Comparison of ENCODE assay signal across 8 cellular contexts in the genomic region with DNA sequence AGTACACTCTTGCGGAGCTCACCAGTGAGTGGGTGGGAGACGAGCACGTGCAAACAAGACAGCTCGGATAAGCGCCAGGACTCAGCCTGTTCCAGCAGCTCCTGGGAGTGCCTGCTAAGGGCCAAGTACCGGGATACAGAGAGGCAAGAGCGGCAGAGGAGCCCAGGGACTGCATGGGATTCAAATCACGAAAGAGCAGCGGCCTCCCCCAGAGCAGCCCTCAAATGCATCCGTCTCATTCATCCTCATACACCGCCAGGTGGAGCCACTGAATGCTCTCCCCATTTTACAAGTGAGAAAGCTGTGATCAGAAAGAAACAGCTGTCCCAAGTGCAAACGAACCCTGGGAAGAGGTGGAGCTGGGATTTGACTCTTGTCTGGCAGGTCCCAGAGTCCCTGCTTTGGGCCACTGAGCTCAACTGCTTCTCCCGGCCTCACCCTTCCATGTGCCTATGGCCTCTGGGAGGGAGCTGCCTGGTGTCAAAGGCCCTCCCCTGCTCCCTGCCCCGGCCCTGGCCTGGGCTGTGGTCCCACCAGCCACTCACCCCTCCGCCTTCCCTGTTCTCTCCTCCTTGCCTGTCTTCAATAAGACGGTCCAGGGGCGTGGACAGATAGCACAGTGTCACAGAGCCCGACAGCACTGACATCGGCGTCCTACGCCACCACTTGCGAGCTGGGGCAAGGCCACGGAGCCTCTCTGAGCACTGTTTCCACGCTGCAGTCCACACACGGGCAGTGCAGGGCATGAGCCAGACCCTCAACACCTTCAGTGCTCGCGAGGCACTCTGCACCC.
DNase-seq lines count a peak whose midpoint lies in the region; ATAC-seq, FAIRE-seq and TF ChIP-seq lines count a peak whose summit lies in the region.

No MANE protein-coding gene starts in this region.

- POLR2A ChIA-PET in HCT116 (lab: Charles Lee) = interaction anchor here (0.9 to 1.3 kb wide), 2 partner anchors 139 to 214 kb away, joined by 3 to 5 read pairs; a partner anchor contains a TSS
- POLR2A ChIA-PET in naive thymus-derived CD4-positive, alpha-beta T cell (lab: Charles Lee) = no interaction called here

- H3K27ac ChIP-seq in HCT116 (ENCODE audit: low read depth, low read length) (no peak overlapping the region; the same call in 1 of the 2 replicates), esophagus squamous epithelium (peak overlapping the region; percentile 68 to 87 (median 74))
- H3K27ac ChIP-seq in naive thymus-derived CD4-positive, alpha-beta T cell (ENCODE audit: low read depth, low read length) = no peak overlapping the region

- H3K27me3 Mint-ChIP-seq in naive thymus-derived CD4-positive, alpha-beta T cell = peaks cover 0 to 3% (median 0%) of the 10 kb centered on the region in 5 donors

- H3K4me3 ChIP-seq in HCT116 (replicated peaks in 1 of 2; ENCODE audit: low read depth in 1 of 2, low read length in 2 of 2) (no peak overlapping the region), esophagus squamous epithelium (peak overlapping the region in 1 of 4 donors; percentile 47)
- H3K4me3 ChIP-seq in naive thymus-derived CD4-positive, alpha-beta T cell (ENCODE audit: low read length) = no peak overlapping the region

- BruUV-seq in HCT116 (replicated peaks; lab: Mats Ljungman, UMichigan) = no TSS peak

- peak; percentile 69 to 80 (median 73) for TF ChIP-seq CTCF in HCT116 (IDR thresholded peaks at IDR 0.05 in 2 of 3, conservative IDR thresholded peaks at IDR 0.05 in 1 of 3; ENCODE audit: borderline replicate concordance in 1 of 3, insufficient read depth in 1 of 3, low read depth in 2 of 3, low read length in 2 of 3)
- peak in 5 of 6 experiments; percentile 53 to 82 (median 69) for TF ChIP-seq CTCF in esophagus squamous epithelium (IDR thresholded peaks at IDR 0.05)

- TF ChIP-seq POLR2A in HCT116 (IDR thresholded peaks at IDR 0.05; ENCODE audit: borderline replicate concordance, extremely low read depth, insufficient read depth, insufficient read length) (no peak), esophagus squamous epithelium (IDR thresholded peaks at IDR 0.05) (no peak)

- H3K79me2 ChIP-seq in HCT116 (ENCODE audit: insufficient read depth, low read length) = no peaks in the 10 kb centered on the region

- peak overlapping the region; percentile 3 for H2AFZ ChIP-seq in HCT116 (ENCODE audit: low read depth, low read length, poor library complexity, severe bottlenecking)

- H3K4me2 ChIP-seq in HCT116 (ENCODE audit: low read length) = peak overlapping the region; percentile 66

- H3K9me2 ChIP-seq in HCT116 (ENCODE audit: insufficient read depth) = no peaks in the 10 kb centered on the region

- peak; percentile 62 for DNase-seq in CD1c-positive myeloid dendritic cell (ENCODE audit: extremely low spot score)
- peak; percentile 42 for DNase-seq in HCT116 (ENCODE audit: low read depth, low spot score)
- DNase-seq in NCI-H82 treated with DMSO at 0.1 percent for 48 hours (lab: John Stamatoyannopoulos, UW; ENCODE audit: unreplicated experiment) = peak; percentile 62
- peak; percentile 59 for DNase-seq in activated T-cell treated with anti-CD3 and anti-CD28 coated beads, Interleukin-2, amount 50 U/mL, for 1 hour
- DNase-seq in esophagus squamous epithelium (lab: John Stamatoyannopoulos, UW) = no peak
- DNase-seq in naive thymus-derived CD4-positive, alpha-beta T cell = peak in 4 of 9 donors; percentile 12 to 30 (median 24)
- peak; percentile 84 for DNase-seq in urothelium cell line (ENCODE audit: low spot score)

- H3K4me3 Mint-ChIP-seq in naive thymus-derived CD4-positive, alpha-beta T cell = no peak overlapping the region

- peak; percentile 87 for ATAC-seq in HCT116
- ATAC-seq in naive thymus-derived CD4-positive, alpha-beta T cell = peak; percentile 69
- ATAC-seq in GM18511 (IDR thresholded peaks at IDR 0.05; ENCODE audit: unreplicated experiment) = no peak

- H3K9me3 Mint-ChIP-seq in naive thymus-derived CD4-positive, alpha-beta T cell = no peaks in the 10 kb centered on the region

- H3K4me1 ChIP-seq in HCT116 (ENCODE audit: control insufficient read depth in 1 of 2, insufficient read depth in 2 of 2, low read length in 2 of 2) = peaks cover 17 to 29% of the 10 kb centered on the region in 2 experiments; a peak in 3 of 4 replicates
- H3K4me1 ChIP-seq in esophagus squamous epithelium = peaks cover 30 to 86% (median 44%) of the 10 kb centered on the region in 3 donors
- H3K4me1 ChIP-seq in naive thymus-derived CD4-positive, alpha-beta T cell (ENCODE audit: control insufficient read depth in 2 of 2, insufficient read depth in 2 of 2, low read length in 2 of 2) = peaks cover 0 to 8% of the 10 kb centered on the region in 2 donors

- H3K9ac ChIP-seq in HCT116 (ENCODE audit: low read length) = no peak overlapping the region

- intact Hi-C loops in HCT116 (cut with micrococcal nuclease) = loop anchor here (10.0 kb wide), 1 partner anchor 664 kb away; no protein-coding TSS in a partner anchor
- intact Hi-C loops in esophagus squamous epithelium (cut with DNase I) = no loop called here
- intact Hi-C loops in naive thymus-derived CD4-positive, alpha-beta T cell (cut with micrococcal nuclease) = loop anchor here in 1 of 2 donors (1.0 kb wide), 2 partner anchors 12 to 29 kb away; no protein-coding TSS in a partner anchor

- RAD21 ChIA-PET in HCT116 (lab: Charles Lee; ENCODE audit: low non-redundant PET in 1 of 2, low total read pairs in 2 of 2, uncharacterized antibody in 2 of 2, unreplicated experiment in 2 of 2) = no interaction called here

- no peaks in the 10 kb centered on the region for H3K36me3 ChIP-seq in HCT116 (ENCODE audit: control insufficient read depth in 1 of 2, insufficient read depth in 2 of 2, low read length in 2 of 2)
- no peaks in the 10 kb centered on the region for H3K36me3 ChIP-seq in esophagus squamous epithelium
- no peaks in the 10 kb centered on the region for H3K36me3 ChIP-seq in naive thymus-derived CD4-positive, alpha-beta T cell (ENCODE audit: control insufficient read depth in 2 of 3, insufficient read depth in 3 of 3, low read length in 3 of 3)

- no peak overlapping the region for H3K27ac Mint-ChIP-seq in naive thymus-derived CD4-positive, alpha-beta T cell

- H3K9me3 ChIP-seq in HCT116 (ENCODE audit: control insufficient read depth in 1 of 2, insufficient read depth in 1 of 2, low read depth in 1 of 2, low read length in 2 of 2) (no peaks in the 10 kb centered on the region), esophagus squamous epithelium (no peaks in the 10 kb centered on the region)
- H3K9me3 ChIP-seq in naive thymus-derived CD4-positive, alpha-beta T cell (ENCODE audit: control insufficient read depth in 2 of 3, low read length in 3 of 3) = no peaks in the 10 kb centered on the region

- FAIRE-seq in urothelium cell line (lab: Jason Lieb, UNC) = peak; percentile 91

- TF ChIP-seq RAD21 in HCT116 (IDR thresholded peaks at IDR 0.05; ENCODE audit: low read depth) = peak; percentile 74

- WGBS in esophagus squamous epithelium, 2 donors = 42% methylated on average over 22 of the region's 27 CpGs; no CpG with 5 or more reads in 1 of the 2 donors

- peaks cover 0 to 16% (median 6%) of the 10 kb centered on the region in 7 donors for H3K4me1 Mint-ChIP-seq in naive thymus-derived CD4-positive, alpha-beta T cell

- no peaks in the 10 kb centered on the region for H4K20me1 ChIP-seq in HCT116 (ENCODE audit: insufficient read depth)

- H3K27me3 ChIP-seq in HCT116 (ENCODE audit: insufficient read depth, low read length) (no peaks in the 10 kb centered on the region), esophagus squamous epithelium (no peaks in the 10 kb centered on the region)
- no peaks in the 10 kb centered on the region for H3K27me3 ChIP-seq in naive thymus-derived CD4-positive, alpha-beta T cell (ENCODE audit: control insufficient read depth in 2 of 2, insufficient read depth in 2 of 2, low read length in 2 of 2)

- H3K36me3 Mint-ChIP-seq in naive thymus-derived CD4-positive, alpha-beta T cell = no peaks in the 10 kb centered on the region

- CTCF ChIA-PET in HCT116 (lab: Charles Lee) = interaction anchor here (0.6 to 4.3 kb wide), 24 partner anchors 9 to 665 kb away, joined by 3 to 26 read pairs (median 4); a partner anchor contains a TSS
- CTCF ChIA-PET in naive thymus-derived CD4-positive, alpha-beta T cell (lab: Charles Lee) = interaction anchor here (0.9 to 1.8 kb wide), 3 partner anchors 9 to 13 kb away, joined by 3 to 4 read pairs (median 3); no protein-coding TSS in a partner anchor

TF ChIP-seq in HCT116, 20 proteins besides CTCF, POLR2A, EP300 and RAD21:
- TF ChIP-seq ELF1 (IDR thresholded peaks at IDR 0.05; ENCODE audit: borderline replicate concordance, low read depth) (no peak), EZH2 (IDR thresholded peaks at IDR 0.05) (no peak), FOSL1 (IDR thresholded peaks at IDR 0.05; ENCODE audit: low read depth) (no peak)

Comparison
In these comparisons a context has a peak if more than half of its experiments do, and no peak if none do; other contexts are left out.
1. H3K27ac ChIP-seq: peak in esophagus squamous epithelium (4 of 4); none in HCT116 (single experiment) and naive thymus-derived CD4-positive, alpha-beta T cell (single experiment).